In genomic region chr2:191171291-191171690, GRCh38 we compare ENCODE assay signal across 13 cellular contexts. TPM values are rescaled to one million over a fixed set of nuclear protein-coding genes. Genes with fewer than 3 reads are reported as not detected.
DNase-seq lines count a peak whose midpoint lies in the region; ATAC-seq and TF ChIP-seq lines count a peak whose summit lies in the region.
"Had no signal": no experiment of that assay in that cellular context is flagged by ENCODE, and none has a peak within 500 bp of the region (broad histone marks: within the 10 kb centered on the region; RNA-seq: fewer than 3 reads in every experiment).

No MANE protein-coding gene starts in this region.

- H3K4me1 Mint-ChIP-seq in nephron: peaks cover 46% of the 10 kb centered on the region

- H3K4me3 ChIP-seq in RWPE2 (ENCODE audit: severe bottlenecking) (no peak overlapping the region), esophagus squamous epithelium (no peak overlapping the region)
- H3K4me3 ChIP-seq: BLaER1 treated with 17β-estradiol and CSF1 and Interleukin-3, amounts not matched to agents 10 nM and 100 nM; stomach had no signal

- WGBS in esophagus squamous epithelium, 2 donors: 24 to 51% methylated on average over 2 of the region's 2 CpGs

- ATAC-seq in RWPE2 (ENCODE audit: low read depth): no peak

- H3K36me3 ChIP-seq in RWPE2 (ENCODE audit: low read depth): no peaks in the 10 kb centered on the region
- no peaks in the 10 kb centered on the region for H3K36me3 ChIP-seq in esophagus squamous epithelium
- H3K36me3 ChIP-seq: BLaER1 treated with 17β-estradiol and CSF1 and Interleukin-3, amounts not matched to agents 10 nM and 100 nM; stomach had no signal

- TF ChIP-seq CTCF in RWPE2 (IDR thresholded peaks at IDR 0.05; ENCODE audit: poor library complexity, severe bottlenecking) (no peak), esophagus squamous epithelium (IDR thresholded peaks at IDR 0.05) (no peak), nephron (IDR thresholded peaks at IDR 0.05; ENCODE audit: unreplicated experiment in 3 of 3) (no peak)

- peak; percentile 29 for DNase-seq in ELR (ENCODE audit: low read depth)
- no peak for DNase-seq in RWPE2 (ENCODE audit: low spot score)
- DNase-seq in esophagus squamous epithelium (lab: John Stamatoyannopoulos, UW): no peak
- no peak for DNase-seq in NCI-H1930 (lab: John Stamatoyannopoulos, UW)
- no peak for DNase-seq in NCI-H1092 (lab: John Stamatoyannopoulos, UW)
- DNase-seq in NCI-H345 treated with DMSO at 0.1 percent for 48 hours (lab: John Stamatoyannopoulos, UW; ENCODE audit: unreplicated experiment): no peak
- DNase-seq in posterior vena cava (ENCODE audit: low spot score): no peak
- DNase-seq: NCI-H2171; NK-92 treated with Interleukin-12 subunit alpha and Interleukin-12 subunit beta, amount 100 ng/mL, for 24 hours; Right ventricle myocardium superior; stomach had no signal

- H3K27me3 Mint-ChIP-seq in nephron (ENCODE audit: low read depth): peaks cover 4% of the 10 kb centered on the region

- intact Hi-C loops in esophagus squamous epithelium (cut with DNase I): loop anchor here (10.0 kb wide), 1 partner anchor 54 kb away; no protein-coding TSS in a partner anchor
- intact Hi-C loops in posterior vena cava (cut with DNase I): no loop called here

- H3K9me3 Mint-ChIP-seq in nephron: no peaks in the 10 kb centered on the region

- no peaks in the 10 kb centered on the region for H3K36me3 Mint-ChIP-seq in nephron (ENCODE audit: low read depth)

- H3K27me3 ChIP-seq in RWPE2 (ENCODE audit: insufficient read depth, poor library complexity, severe bottlenecking) (no peaks in the 10 kb centered on the region), esophagus squamous epithelium (no peaks in the 10 kb centered on the region)
- H3K27me3 ChIP-seq: BLaER1 treated with 17β-estradiol and CSF1 and Interleukin-3, amounts not matched to agents 10 nM and 100 nM; stomach had no signal

- H3K27ac ChIP-seq in RWPE2 (ENCODE audit: poor library complexity, severe bottlenecking) (peak overlapping the region; percentile 100), esophagus squamous epithelium (peak overlapping the region in 3 of 4 donors; percentile 31 to 54 (median 49))
- H3K27ac ChIP-seq: BLaER1 treated with 17β-estradiol and CSF1 and Interleukin-3, amounts not matched to agents 10 nM and 100 nM; stomach had no signal

- no peak overlapping the region for H3K4me3 Mint-ChIP-seq in nephron

- H3K4me1 ChIP-seq in RWPE2 (ENCODE audit: insufficient read depth, poor library complexity, severe bottlenecking): peaks cover 70% of the 10 kb centered on the region
- H3K4me1 ChIP-seq in esophagus squamous epithelium: peaks cover 0 to 66% (median 32%) of the 10 kb centered on the region in 3 donors

- no peak for TF ChIP-seq POLR2A in esophagus squamous epithelium (IDR thresholded peaks at IDR 0.05)

- H3K9me3 ChIP-seq in RWPE2 (ENCODE audit: severe bottlenecking) (no peaks in the 10 kb centered on the region), esophagus squamous epithelium (no peaks in the 10 kb centered on the region)
- H3K9me3 ChIP-seq: BLaER1 treated with 17β-estradiol and CSF1 and Interleukin-3, amounts not matched to agents 10 nM and 100 nM; stomach had no signal

- H3K27ac Mint-ChIP-seq in nephron: peak overlapping the region in 2 of 3 experiments; percentile 60 to 83

RNA-seq across cellular contexts. Expression of gene STAT4, which starts 20.5 kb away (rescaled TPM):
- total RNA-seq in esophagus squamous epithelium (1 to 10 TPM in 3 of 4 donors, under 1 TPM in 1; 0.47 to 3.2 (median 2.1) TPM), posterior vena cava (1 to 10 TPM; 2.2 to 2.5 TPM)
